ENCODE assay signal across 1 cellular context in the genomic region with DNA sequence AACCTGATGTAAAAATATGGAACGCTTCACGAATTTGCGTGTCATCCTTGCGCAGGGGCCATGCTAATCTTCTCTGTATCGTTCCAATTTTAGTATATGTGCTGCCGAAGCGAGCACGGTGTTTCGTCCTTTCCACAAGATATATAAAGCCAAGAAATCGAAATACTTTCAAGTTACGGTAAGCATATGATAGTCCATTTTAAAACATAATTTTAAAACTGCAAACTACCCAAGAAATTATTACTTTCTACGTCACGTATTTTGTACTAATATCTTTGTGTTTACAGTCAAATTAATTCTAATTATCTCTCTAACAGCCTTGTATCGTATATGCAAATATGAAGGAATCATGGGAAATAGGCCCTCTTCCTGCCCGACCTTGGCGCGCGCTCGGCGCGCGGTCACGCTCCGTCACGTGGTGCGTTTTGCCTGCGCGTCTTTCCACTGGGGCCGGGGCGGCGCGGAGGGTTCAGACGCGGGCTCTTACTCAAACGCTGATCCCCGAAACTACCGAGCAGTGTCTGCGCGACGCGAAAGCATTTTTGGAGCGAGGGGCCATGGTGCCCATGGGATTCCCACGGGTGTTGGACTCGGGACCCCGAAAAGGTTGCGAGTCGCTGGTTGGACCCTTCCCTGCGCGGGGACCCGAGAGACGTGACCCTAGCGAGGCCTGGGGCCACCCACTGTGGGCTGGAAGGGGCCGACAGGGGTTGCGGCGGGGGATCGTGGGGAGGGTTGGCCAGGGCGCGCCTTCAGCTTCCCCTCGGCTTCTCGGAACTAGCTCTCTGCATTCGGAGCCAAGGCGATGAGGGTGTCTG.
TF ChIP-seq lines count a peak whose summit lies in the region.

Gene RNU6-1 (minus strand): TSS at position 117 of the 818 bp plus-strand sequence.

TF ChIP-seq in IMR-90, 13 proteins besides CTCF, POLR2A, EP300 and RAD21 (continued from another document):
- TF ChIP-seq, protein P1, sequence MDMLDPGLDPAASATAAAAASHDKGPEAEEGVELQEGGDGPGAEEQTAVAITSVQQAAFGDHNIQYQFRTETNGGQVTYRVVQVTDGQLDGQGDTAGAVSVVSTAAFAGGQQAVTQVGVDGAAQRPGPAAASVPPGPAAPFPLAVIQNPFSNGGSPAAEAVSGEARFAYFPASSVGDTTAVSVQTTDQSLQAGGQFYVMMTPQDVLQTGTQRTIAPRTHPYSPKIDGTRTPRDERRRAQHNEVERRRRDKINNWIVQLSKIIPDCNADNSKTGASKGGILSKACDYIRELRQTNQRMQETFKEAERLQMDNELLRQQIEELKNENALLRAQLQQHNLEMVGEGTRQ (IDR thresholded peaks at IDR 0.05; ENCODE audit: low read depth, low read length), result peak; percentile 99
- TF ChIP-seq FOS (IDR thresholded peaks at IDR 0.05; ENCODE audit: low read depth, low read length) (peak; percentile 14; the same call in 1 of the 2 replicates), RCOR1 (IDR thresholded peaks at IDR 0.05; ENCODE audit: insufficient replicate concordance, low read length) (no peak), RFX5 (IDR thresholded peaks at IDR 0.05; ENCODE audit: low read depth, low read length) (no peak), MAZ (IDR thresholded peaks at IDR 0.05; ENCODE audit: borderline replicate concordance, low read depth, low read length) (peak; percentile 25; the same call in 1 of the 2 replicates), MAFK (IDR thresholded peaks at IDR 0.05; ENCODE audit: low read depth, low read length) (no peak), NFE2L2 (IDR thresholded peaks at IDR 0.05; ENCODE audit: low read depth, low read length) (0 out of 2 replicates have a peak, but pooled peaks have one; percentile 23)
